In the genomic region with DNA sequence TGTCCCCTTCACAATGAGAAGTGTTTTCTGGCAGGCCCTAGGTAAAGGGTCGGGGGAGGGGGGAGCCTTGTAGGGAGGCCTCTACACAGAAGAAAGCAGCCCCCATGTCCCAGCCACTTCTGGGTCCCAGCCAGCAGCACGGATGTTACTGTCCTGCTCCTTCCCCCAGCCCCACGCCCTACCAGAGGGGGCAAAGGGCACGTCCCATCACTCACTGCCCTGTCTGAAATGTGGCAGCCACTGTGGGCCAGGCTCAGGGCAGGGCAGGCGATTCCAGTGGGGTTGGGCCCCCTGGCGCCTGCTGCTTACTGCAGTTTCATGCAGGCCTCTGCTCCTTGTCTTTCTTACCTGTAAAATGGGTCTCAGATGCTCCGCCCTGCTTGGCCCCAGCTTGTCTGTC, we compare ENCODE assay signal across 30 cellular contexts.
"Had no signal": no experiment of that assay in that cellular context is flagged by ENCODE, and none has a peak within 500 bp of the region (broad histone marks: within the 10 kb centered on the region; RNA-seq: fewer than 3 reads in every experiment).

No MANE protein-coding gene starts in this region.

- H3K27me3 ChIP-seq: neural progenitor cell, ovary, right lobe of liver, sigmoid colon, spleen, suprapubic skin, testis, tibial artery, upper lobe of left lung, vagina had no signal

- H3K36me3 Mint-ChIP-seq: natural killer cell had no signal

- H2AFZ ChIP-seq: neural progenitor cell, parathyroid adenoma had no signal

- H3K9me3 ChIP-seq: ovary, psoas muscle, right lobe of liver, sigmoid colon, spleen, suprapubic skin, testis, tibial artery, upper lobe of left lung, vagina had no signal

- H3K4me3 Mint-ChIP-seq: natural killer cell; nephron; neural progenitor cell; stimulated activated memory B cell treated with anti-CD40 and anti-IgM and Interleukin-4, amounts not matched to agents 10 μg/mL and 1 μg/mL and 100 μg/mL, for 72 hours; stimulated activated naive CD8-positive, alpha-beta T cell treated with anti-CD3 and anti-CD28 coated beads, Interleukin-15, amount 100 ng/mL, for 72 hours had no signal

- H3K9me3 Mint-ChIP-seq: natural killer cell; nephron; neural progenitor cell; stimulated activated memory B cell treated with anti-CD40 and anti-IgM and Interleukin-4, amounts not matched to agents 10 μg/mL and 1 μg/mL and 100 μg/mL, for 72 hours; stimulated activated naive CD8-positive, alpha-beta T cell treated with anti-CD3 and anti-CD28 coated beads, Interleukin-15, amount 100 ng/mL, for 72 hours had no signal

- DNase-seq: natural killer cell; occipital lobe; ovary; psoas muscle; right lobe of liver; sigmoid colon; spleen; stimulated activated CD4-positive, alpha-beta T cell treated with anti-CD3 and anti-CD28 coated beads, Interleukin-12 subunit alpha, Interleukin-12 subunit beta, amount 100 ng/mL, for 4 hours; stimulated activated CD4-positive, alpha-beta T cell treated with anti-CD3 and anti-CD28 coated beads, Interleukin-1b, Interleukin-23, amount 100 ng/mL, for 48 hours; stimulated activated CD4-positive, alpha-beta T cell treated with anti-CD3 and anti-CD28 coated beads, Interleukin-4, amount 100 ng/mL, for 1 hour; stimulated activated CD4-positive, alpha-beta T cell treated with anti-CD3 and anti-CD28 coated beads, Interleukin-4, amount 100 ng/mL, for 4 hours; stimulated activated CD8-positive, alpha-beta memory T cell treated with anti-CD3 and anti-CD28 coated beads, Interleukin-4, amount 100 ng/mL, for 48 hours; stimulated activated naive CD4-positive, alpha-beta T cell; stimulated activated naive CD8-positive, alpha-beta T cell treated with anti-CD3 and anti-CD28 coated beads, Interleukin-15, amount 100 ng/mL, for 72 hours; stimulated activated naive CD8-positive, alpha-beta T cell treated with anti-CD3 and anti-CD28 coated beads, Interleukin-15, Interleukin-2, amounts not matched to agents 100 U/mL and 50 U/mL, for 24 hours; substantia nigra; testis; tibial artery; trophoblast cell had no signal

- H3K27ac ChIP-seq: neural progenitor cell, ovary, parathyroid adenoma, psoas muscle, sigmoid colon, spleen, suprapubic skin, testis, tibial artery, upper lobe of left lung, vagina had no signal

- H3K27me3 Mint-ChIP-seq: progenitor cell of endocrine pancreas; stimulated activated memory B cell treated with anti-CD40 and anti-IgM and Interleukin-4, amounts not matched to agents 10 μg/mL and 1 μg/mL and 100 μg/mL, for 72 hours; stimulated activated naive CD8-positive, alpha-beta T cell treated with anti-CD3 and anti-CD28 coated beads, Interleukin-15, amount 100 ng/mL, for 72 hours had no signal

- H3K4me3 ChIP-seq: neural progenitor cell, ovary, psoas muscle, right lobe of liver, sigmoid colon, smooth muscle cell, spleen, suprapubic skin, testis, tibial artery, upper lobe of left lung, vagina had no signal

- ATAC-seq: natural killer cell; psoas muscle; right cardiac atrium; stimulated activated memory B cell treated with anti-CD40 and anti-IgM and Interleukin-4, amounts not matched to agents 10 μg/mL and 1 μg/mL and 100 μg/mL, for 72 hours; stimulated activated naive CD8-positive, alpha-beta T cell treated with anti-CD3 and anti-CD28 coated beads, Interleukin-15, amount 100 ng/mL, for 72 hours; stimulated activated naive CD8-positive, alpha-beta T cell treated with anti-CD3 and anti-CD28 coated beads, Interleukin-15, Interleukin-2, amounts not matched to agents 100 U/mL and 50 U/mL, for 24 hours had no signal

- H3K79me2 ChIP-seq: parathyroid adenoma had no signal

- H3K36me3 ChIP-seq: neural progenitor cell, ovary had no signal

- H3K4me1 ChIP-seq: neural progenitor cell had no signal

- H3K4me2 ChIP-seq: neural progenitor cell, smooth muscle cell had no signal

- FAIRE-seq: urothelium cell line had no signal

- H3K27ac Mint-ChIP-seq: natural killer cell; nephron; neural progenitor cell; progenitor cell of endocrine pancreas; stimulated activated memory B cell treated with anti-CD40 and anti-IgM and Interleukin-4, amounts not matched to agents 10 μg/mL and 1 μg/mL and 100 μg/mL, for 72 hours had no signal

- H3K9ac ChIP-seq: neural progenitor cell, parathyroid adenoma had no signal
